Comparison of ENCODE assay signal across 1 cellular context in the genomic region with DNA sequence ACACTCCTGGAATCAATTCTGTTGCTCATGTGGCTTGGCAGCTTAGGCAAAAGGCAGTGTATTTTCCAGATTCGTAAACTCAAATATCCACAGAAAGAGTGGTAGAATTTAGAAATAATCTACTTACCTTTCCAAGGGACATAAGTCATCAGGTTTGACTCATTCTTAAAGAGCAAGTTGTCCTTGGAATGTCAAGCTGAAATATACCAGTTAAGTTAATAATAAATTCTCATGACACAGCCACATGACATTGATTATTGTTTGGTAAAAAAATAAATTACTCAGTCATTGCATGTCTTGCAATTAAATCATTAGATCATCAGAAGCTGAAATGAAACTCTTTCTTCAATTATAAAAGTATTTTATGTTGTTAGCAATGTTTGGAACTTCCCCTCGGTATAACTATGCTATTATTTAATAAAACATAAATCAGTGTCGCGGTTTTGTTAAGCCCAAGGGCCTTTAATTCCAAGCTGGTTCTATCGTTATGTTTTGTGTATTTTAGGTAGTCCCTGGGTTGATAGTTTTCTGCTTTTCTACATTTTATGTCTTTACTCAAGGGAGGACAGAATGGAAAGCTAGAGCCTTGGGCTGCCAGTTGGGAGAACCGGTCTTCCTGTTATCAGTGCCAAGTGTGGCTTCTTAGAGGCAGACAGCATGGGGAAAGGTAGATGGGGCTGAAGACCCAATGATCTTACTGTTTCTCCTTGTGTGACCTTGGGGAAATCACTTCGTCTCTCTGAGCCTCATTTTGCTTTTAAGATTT.
TF ChIP-seq lines count a peak whose summit lies in the region.

No MANE protein-coding gene starts in this region.

TF ChIP-seq in SK-N-SH treated with all-trans-retinoic acid at 6 μM for 48 hours, 23 proteins besides CTCF, POLR2A, EP300 and RAD21 (continued from another document):
- TF ChIP-seq, protein P1, sequence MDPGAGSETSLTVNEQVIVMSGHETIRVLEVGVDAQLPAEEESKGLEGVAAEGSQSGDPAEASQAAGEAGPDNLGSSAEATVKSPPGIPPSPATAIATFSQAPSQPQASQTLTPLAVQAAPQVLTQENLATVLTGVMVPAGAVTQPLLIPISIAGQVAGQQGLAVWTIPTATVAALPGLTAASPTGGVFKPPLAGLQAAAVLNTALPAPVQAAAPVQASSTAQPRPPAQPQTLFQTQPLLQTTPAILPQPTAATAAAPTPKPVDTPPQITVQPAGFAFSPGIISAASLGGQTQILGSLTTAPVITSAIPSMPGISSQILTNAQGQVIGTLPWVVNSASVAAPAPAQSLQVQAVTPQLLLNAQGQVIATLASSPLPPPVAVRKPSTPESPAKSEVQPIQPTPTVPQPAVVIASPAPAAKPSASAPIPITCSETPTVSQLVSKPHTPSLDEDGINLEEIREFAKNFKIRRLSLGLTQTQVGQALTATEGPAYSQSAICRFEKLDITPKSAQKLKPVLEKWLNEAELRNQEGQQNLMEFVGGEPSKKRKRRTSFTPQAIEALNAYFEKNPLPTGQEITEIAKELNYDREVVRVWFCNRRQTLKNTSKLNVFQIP (CRISPR knock-in tag; IDR thresholded peaks at IDR 0.05; ENCODE audit: borderline replicate concordance, low read depth) = no peak
- TF ChIP-seq GLIS3 (CRISPR knock-in tag; IDR thresholded peaks at IDR 0.05) = no peak
- peak; percentile 54; the same call in 1 of the 2 replicates for TF ChIP-seq ISL1 (CRISPR knock-in tag; IDR thresholded peaks at IDR 0.05)
